In the genomic region with DNA sequence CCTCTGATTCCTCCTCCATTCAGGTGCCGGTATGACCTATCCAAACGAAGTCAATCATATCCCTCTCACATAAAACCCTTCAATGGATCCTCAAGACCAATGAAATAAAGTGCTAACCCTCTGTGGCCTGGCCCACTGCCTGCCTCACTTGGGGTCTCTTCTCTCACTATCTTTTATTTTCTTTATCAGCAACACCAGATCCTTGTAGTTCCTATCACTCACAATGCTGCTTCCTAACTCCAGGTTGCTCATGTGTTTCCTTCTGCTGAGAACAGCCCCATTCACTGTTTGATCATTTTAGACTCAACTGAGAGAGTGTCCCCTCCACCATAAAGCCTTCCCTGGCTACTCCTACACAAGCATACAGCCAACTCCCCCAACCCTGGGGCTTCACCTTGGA, we compare ENCODE assay signal across 1 cellular context.
TF ChIP-seq lines count a peak whose summit lies in the region.

No MANE protein-coding gene starts in this region.

TF ChIP-seq in GM23338, 12 proteins besides CTCF, POLR2A, EP300 and RAD21 (continued from another document):
- TF ChIP-seq, protein P1, sequence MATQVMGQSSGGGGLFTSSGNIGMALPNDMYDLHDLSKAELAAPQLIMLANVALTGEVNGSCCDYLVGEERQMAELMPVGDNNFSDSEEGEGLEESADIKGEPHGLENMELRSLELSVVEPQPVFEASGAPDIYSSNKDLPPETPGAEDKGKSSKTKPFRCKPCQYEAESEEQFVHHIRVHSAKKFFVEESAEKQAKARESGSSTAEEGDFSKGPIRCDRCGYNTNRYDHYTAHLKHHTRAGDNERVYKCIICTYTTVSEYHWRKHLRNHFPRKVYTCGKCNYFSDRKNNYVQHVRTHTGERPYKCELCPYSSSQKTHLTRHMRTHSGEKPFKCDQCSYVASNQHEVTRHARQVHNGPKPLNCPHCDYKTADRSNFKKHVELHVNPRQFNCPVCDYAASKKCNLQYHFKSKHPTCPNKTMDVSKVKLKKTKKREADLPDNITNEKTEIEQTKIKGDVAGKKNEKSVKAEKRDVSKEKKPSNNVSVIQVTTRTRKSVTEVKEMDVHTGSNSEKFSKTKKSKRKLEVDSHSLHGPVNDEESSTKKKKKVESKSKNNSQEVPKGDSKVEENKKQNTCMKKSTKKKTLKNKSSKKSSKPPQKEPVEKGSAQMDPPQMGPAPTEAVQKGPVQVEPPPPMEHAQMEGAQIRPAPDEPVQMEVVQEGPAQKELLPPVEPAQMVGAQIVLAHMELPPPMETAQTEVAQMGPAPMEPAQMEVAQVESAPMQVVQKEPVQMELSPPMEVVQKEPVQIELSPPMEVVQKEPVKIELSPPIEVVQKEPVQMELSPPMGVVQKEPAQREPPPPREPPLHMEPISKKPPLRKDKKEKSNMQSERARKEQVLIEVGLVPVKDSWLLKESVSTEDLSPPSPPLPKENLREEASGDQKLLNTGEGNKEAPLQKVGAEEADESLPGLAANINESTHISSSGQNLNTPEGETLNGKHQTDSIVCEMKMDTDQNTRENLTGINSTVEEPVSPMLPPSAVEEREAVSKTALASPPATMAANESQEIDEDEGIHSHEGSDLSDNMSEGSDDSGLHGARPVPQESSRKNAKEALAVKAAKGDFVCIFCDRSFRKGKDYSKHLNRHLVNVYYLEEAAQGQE (IDR thresholded peaks at IDR 0.05; ENCODE audit: unreplicated experiment) = no peak
TF ChIP-seq in GM23338: peak in this region for 0.
